Comparison of ENCODE assay signal across 19 cellular contexts in genomic region chr3:171981271-171981605, GRCh38.
"Had no signal": no experiment of that assay in that cellular context is flagged by ENCODE, and none has a peak within 500 bp of the region (broad histone marks: within the 10 kb centered on the region; RNA-seq: fewer than 3 reads in every experiment).

No MANE protein-coding gene starts in this region.

- H3K27me3 ChIP-seq: adrenal gland, breast epithelium, right atrium auricular region, tibial artery had no signal

- H3K36me3 Mint-ChIP-seq: activated naive CD4-positive, alpha-beta T cell treated with anti-CD3 and anti-CD28 coated beads, Interleukin-2, amount 50 U/mL, for 72 hours had no signal

- ATAC-seq: activated naive CD4-positive, alpha-beta T cell treated with anti-CD3 and anti-CD28 coated beads, Interleukin-2, amount 50 U/mL, for 72 hours; left colon had no signal

- H3K4me1 ChIP-seq: adrenal gland, breast epithelium, prostate gland had no signal

- DNase-seq: activated CD4-positive, alpha-beta T cell treated with anti-CD3 and anti-CD28 coated beads, Interleukin-2, amount 50 U/mL, for 4 hours; activated gamma-delta T cell treated with Interleukin-2 at 50 U/mL for 16 hours; adrenal gland; erythroblast; foreskin melanocyte; glutamatergic neuron; hippocampal formation; islet precursor cell; left colon; stimulated activated naive CD8-positive, alpha-beta T cell treated with anti-CD3 and anti-CD28 coated beads, Interleukin-15, Interleukin-2, amounts not matched to agents 100 U/mL and 50 U/mL, for 24 hours; substantia nigra; tibial artery had no signal

- H3K9me3 ChIP-seq: adrenal gland, breast epithelium, prostate gland, right atrium auricular region, tibial artery had no signal

- H3K4me3 Mint-ChIP-seq: activated T-helper 1 cell treated with anti-CD3 and anti-CD28 coated beads, Interleukin-12 subunit alpha, Interleukin-12 subunit beta, Interleukin-2, Interleukin-4 antibody, amounts not matched to agents 30 ng/mL and 10 ng/mL and 1 ng/mL, durations not matched to agents 14 hours and 24 hours and 36 hours; dendritic cell treated with granulocyte-macrophage colony-stimulating factor and Interleukin-4, amounts not matched to agents 40 ng/mL and 50 ng/mL, for 4 days had no signal

- H3K27me3 Mint-ChIP-seq: dendritic cell treated with granulocyte-macrophage colony-stimulating factor and Interleukin-4, amounts not matched to agents 40 ng/mL and 50 ng/mL, for 4 days had no signal

- H3K27ac Mint-ChIP-seq: activated naive CD4-positive, alpha-beta T cell treated with anti-CD3 and anti-CD28 coated beads, Interleukin-2, amount 50 U/mL, for 72 hours; activated T-helper 1 cell treated with anti-CD3 and anti-CD28 coated beads, Interleukin-12 subunit alpha, Interleukin-12 subunit beta, Interleukin-2, Interleukin-4 antibody, amounts not matched to agents 30 ng/mL and 10 ng/mL and 1 ng/mL, durations not matched to agents 14 hours and 24 hours and 36 hours; dendritic cell treated with granulocyte-macrophage colony-stimulating factor and Interleukin-4, amounts not matched to agents 40 ng/mL and 50 ng/mL, for 4 days had no signal

- H3K36me3 ChIP-seq: adrenal gland, breast epithelium, prostate gland, right atrium auricular region, tibial artery had no signal

- H3K4me3 ChIP-seq: adrenal gland, breast epithelium, lung, prostate gland, right atrium auricular region, tibial artery had no signal

- H3K27ac ChIP-seq: adrenal gland, breast epithelium, prostate gland, right atrium auricular region, tibial artery had no signal

- H3K9me3 Mint-ChIP-seq: activated naive CD4-positive, alpha-beta T cell treated with anti-CD3 and anti-CD28 coated beads, Interleukin-2, amount 50 U/mL, for 72 hours; activated T-helper 1 cell treated with anti-CD3 and anti-CD28 coated beads, Interleukin-12 subunit alpha, Interleukin-12 subunit beta, Interleukin-2, Interleukin-4 antibody, amounts not matched to agents 30 ng/mL and 10 ng/mL and 1 ng/mL, durations not matched to agents 14 hours and 24 hours and 36 hours; dendritic cell treated with granulocyte-macrophage colony-stimulating factor and Interleukin-4, amounts not matched to agents 40 ng/mL and 50 ng/mL, for 4 days had no signal
